10 cellular contexts compared by ENCODE assay signal in genomic region chr12:121611306-121611705, GRCh38. TPM values are rescaled to one million over a fixed set of nuclear protein-coding genes. Genes with fewer than 3 reads are reported as not detected.
A peak's percentile ranks its signal among the peaks of the same experiment; 100 is the strongest.
DNase-seq lines count a peak whose midpoint lies in the region; ATAC-seq, FAIRE-seq and TF ChIP-seq lines count a peak whose summit lies in the region.
"Had no signal": no experiment of that assay in that cellular context is flagged by ENCODE, and none has a peak within 500 bp of the region (broad histone marks: within the 10 kb centered on the region; RNA-seq: fewer than 3 reads in every experiment).

No MANE protein-coding gene starts in this region.

- intact Hi-C loops in HCT116 (cut with micrococcal nuclease), result no loop called here

- no peaks in the 10 kb centered on the region for H3K79me2 ChIP-seq in HCT116 (ENCODE audit: insufficient read depth, low read length)

- no peak overlapping the region for H3K9ac ChIP-seq in HCT116 (ENCODE audit: low read length)

- RAD21 ChIA-PET in HCT116 (lab: Charles Lee; ENCODE audit: low non-redundant PET in 1 of 2, low total read pairs in 2 of 2, uncharacterized antibody in 2 of 2, unreplicated experiment in 2 of 2), result no interaction called here

- no peak for FAIRE-seq in small intestine (lab: Jason Lieb, UNC)

- H3K9me3 ChIP-seq in HCT116 (ENCODE audit: control insufficient read depth in 1 of 2, insufficient read depth in 1 of 2, low read depth in 1 of 2, low read length in 2 of 2), result no peaks in the 10 kb centered on the region
- no peaks in the 10 kb centered on the region for H3K9me3 ChIP-seq in SJCRH30 (replicated peaks)
- no peaks in the 10 kb centered on the region for H3K9me3 ChIP-seq in small intestine (ENCODE audit: control insufficient read depth, low read depth)

- CTCF ChIA-PET in HCT116 (lab: Charles Lee), result no interaction called here

- H3K4me3 ChIP-seq in HCT116 (replicated peaks in 1 of 2; ENCODE audit: low read depth in 1 of 2, low read length in 2 of 2), result no peak overlapping the region
- H3K4me3 ChIP-seq in SJCRH30, result no peak overlapping the region
- H3K4me3 ChIP-seq in small intestine (ENCODE audit: low read depth in 1 of 2, low read length in 2 of 2), result no peak overlapping the region

- H3K27ac ChIP-seq in HCT116 (ENCODE audit: low read depth, low read length) (no peak overlapping the region), SJCRH30 (no peak overlapping the region), small intestine (ENCODE audit: low read depth in 1 of 2, low read length in 1 of 2) (no peak overlapping the region)

- H3K4me1 ChIP-seq in HCT116 (ENCODE audit: control insufficient read depth in 1 of 2, insufficient read depth in 2 of 2, low read length in 2 of 2), result peaks cover 11 to 19% of the 10 kb centered on the region in 2 experiments; a peak in 3 of 4 replicates
- no peaks in the 10 kb centered on the region for H3K4me1 ChIP-seq in SJCRH30
- no peaks in the 10 kb centered on the region for H3K4me1 ChIP-seq in small intestine (ENCODE audit: control insufficient read depth in 2 of 2, insufficient read depth in 1 of 2, low read depth in 1 of 2, low read length in 1 of 2)

- TF ChIP-seq POLR2A in HCT116 (IDR thresholded peaks at IDR 0.05; ENCODE audit: borderline replicate concordance, extremely low read depth, insufficient read depth, insufficient read length), result no peak
- TF ChIP-seq POLR2A in erythroblast (IDR thresholded peaks at IDR 0.05; ENCODE audit: low read length), result no peak

- no peaks in the 10 kb centered on the region for H3K9me2 ChIP-seq in HCT116 (ENCODE audit: insufficient read depth)

- no peaks in the 10 kb centered on the region for H3K27me3 ChIP-seq in HCT116 (ENCODE audit: insufficient read depth, low read length)
- H3K27me3 ChIP-seq in SJCRH30, result no peaks in the 10 kb centered on the region
- no peaks in the 10 kb centered on the region for H3K27me3 ChIP-seq in small intestine (ENCODE audit: control insufficient read depth in 2 of 2, insufficient read depth in 2 of 2, low read length in 2 of 2)

- TF ChIP-seq CTCF in HCT116 (IDR thresholded peaks at IDR 0.05 in 2 of 3, conservative IDR thresholded peaks at IDR 0.05 in 1 of 3; ENCODE audit: borderline replicate concordance in 1 of 3, insufficient read depth in 1 of 3, low read depth in 2 of 3, low read length in 2 of 3), result no peak
- no peak for TF ChIP-seq CTCF in GM13977 (IDR thresholded peaks at IDR 0.05; ENCODE audit: extremely low read depth, insufficient read depth, missing control alignments)

- TF ChIP-seq RAD21 in HCT116 (IDR thresholded peaks at IDR 0.05; ENCODE audit: low read depth), result no peak

- no TSS peak for BruUV-seq in HCT116 (replicated peaks; lab: Mats Ljungman, UMichigan)

- POLR2A ChIA-PET in HCT116 (lab: Charles Lee), result no interaction called here

- WGBS in small intestine, 3 donors, result 77 to 90% (median 78%) methylated on average over 2 of the region's 2 CpGs

- H3K4me2 ChIP-seq in HCT116 (ENCODE audit: low read length), result no peak overlapping the region

- peak; percentile 97 for ATAC-seq in HCT116
- no peak for ATAC-seq in HG03460 (IDR thresholded peaks at IDR 0.05; ENCODE audit: unreplicated experiment)

- no peaks in the 10 kb centered on the region for H4K20me1 ChIP-seq in HCT116 (ENCODE audit: insufficient read depth)

- no peak overlapping the region for H2AFZ ChIP-seq in HCT116 (ENCODE audit: low read depth, low read length, poor library complexity, severe bottlenecking)

- no peaks in the 10 kb centered on the region for H3K36me3 ChIP-seq in HCT116 (ENCODE audit: control insufficient read depth in 1 of 2, insufficient read depth in 2 of 2, low read length in 2 of 2)
- H3K36me3 ChIP-seq in SJCRH30, result no peaks in the 10 kb centered on the region
- no peaks in the 10 kb centered on the region for H3K36me3 ChIP-seq in small intestine (ENCODE audit: control insufficient read depth in 2 of 2, insufficient read depth in 2 of 2, low read length in 2 of 2)

- DNase-seq in HCT116 (ENCODE audit: low read depth, low spot score) (no peak), SJCRH30 (peak; percentile 30 to 40), erythroblast (lab: John Stamatoyannopoulos, UW) (peak; percentile 9 to 13), small intestine (peak; percentile 21), GM13977 (ENCODE audit: low spot score) (no peak), NCI-H1092 treated with DMSO at 0.1 percent for 48 hours (lab: John Stamatoyannopoulos, UW) (no peak)
- DNase-seq: GF-D8, NCI-H1048, posterior cingulate gyrus had no signal

- in situ Hi-C loops in GM13977 (cut with MboI; ENCODE audit: low pct_unique_long_range_greater_than_20kb, low sequenced_read_pairs, unreplicated experiment), result no loop called here

TF ChIP-seq in HCT116, 20 proteins besides CTCF, POLR2A, EP300 and RAD21:
- TF ChIP-seq MAX (IDR thresholded peaks at IDR 0.05) (no peak), POLR2AphosphoS5 (IDR thresholded peaks at IDR 0.05; ENCODE audit: low read depth, low read length) (peak; percentile 22; the same call in 1 of the 2 replicates), EZH2phosphoT487 (IDR thresholded peaks at IDR 0.05; ENCODE audit: borderline replicate concordance) (no peak)

RNA-seq across cellular contexts. Expression of gene ORAI1, which starts 15.0 kb away (rescaled TPM):
- total RNA-seq in HCT116 (2021; ENCODE audit: unreplicated experiment), result 20.2 TPM
- 23.7 and 26.7 TPM in 2 replicates for polyA plus RNA-seq in HCT116 (2012)
- 11.5 and 12.2 TPM in 2 replicates for total RNA-seq in SJCRH30 (2014; rRNA removed; shearing (Covaris generic))
- 10 to 100 TPM; 16.1 to 51.4 (median 30.8) TPM for polyA plus RNA-seq in small intestine

RNA-seq across cellular contexts. Expression of gene KDM2B, which starts 30.5 kb away (rescaled TPM):
- total RNA-seq in HCT116 (2021; ENCODE audit: unreplicated experiment), result 36.7 TPM
- polyA plus RNA-seq in HCT116 (2012), result 23.7 and 28.4 TPM in 2 replicates
- 44.0 and 48.4 TPM in 2 replicates for total RNA-seq in SJCRH30 (2014; rRNA removed; shearing (Covaris generic))
- 10 to 100 TPM in 1 of 3 donors, 1 to 10 TPM in 2; 7.6 to 14.7 (median 8.9) TPM for polyA plus RNA-seq in small intestine

RNA-seq across cellular contexts. Expression of gene MORN3, which starts 58.1 kb away (rescaled TPM):
- 0.34 TPM for total RNA-seq in HCT116 (2021; ENCODE audit: unreplicated experiment)
- polyA plus RNA-seq in HCT116 (2012), result 0.49 and 0.70 TPM in 2 replicates
- 0.68 and 0.75 TPM in 2 replicates for total RNA-seq in SJCRH30 (2014; rRNA removed; shearing (Covaris generic))
- under 1 TPM in 1 of 3 donors, not detected in 2; 0.57 TPM for polyA plus RNA-seq in small intestine

Comparison
In these comparisons a context has a peak if more than half of its experiments do, and no peak if none do; other contexts are left out.
1. DNase-seq: peak in SJCRH30 (2 of 2), erythroblast (2 of 2) and small intestine (single experiment); none in HCT116 (single experiment), GM13977 (single experiment) and NCI-H1092 treated with DMSO at 0.1 percent for 48 hours (single experiment).